1 cellular context compared by ENCODE assay signal in genomic region chr3:156800287-156800686, GRCh38. TPM values are rescaled to one million over a fixed set of nuclear protein-coding genes. Genes with fewer than 3 reads are reported as not detected.
"Had no signal": no experiment of that assay in that cellular context is flagged by ENCODE, and none has a peak within 500 bp of the region (broad histone marks: within the 10 kb centered on the region; RNA-seq: fewer than 3 reads in every experiment).

No MANE protein-coding gene starts in this region.

RNA-seq across cellular contexts. Expression of gene LEKR1, which starts 25.9 kb away (rescaled TPM):
- total RNA-seq: G401 had no signal
